In genomic region chr16:9128346-9129342, GRCh38 we compare ENCODE assay signal across 10 cellular contexts. TPM values are rescaled to one million over a fixed set of nuclear protein-coding genes. Genes with fewer than 3 reads are reported as not detected.
DNase-seq lines count a peak whose midpoint lies in the region; ATAC-seq and TF ChIP-seq lines count a peak whose summit lies in the region.
"Had no signal": no experiment of that assay in that cellular context is flagged by ENCODE, and none has a peak within 500 bp of the region (broad histone marks: within the 10 kb centered on the region; RNA-seq: fewer than 3 reads in every experiment).

No MANE protein-coding gene starts in this region.

- peaks cover 35% of the 10 kb centered on the region for H3K4me1 ChIP-seq in CD8-positive, alpha-beta T cell (ENCODE audit: insufficient read depth, low read length)
- H3K4me1 ChIP-seq in OCI-LY3 (ENCODE audit: low read length) (peaks cover 23% of the 10 kb centered on the region), neural progenitor cell (no peaks in the 10 kb centered on the region), mammary epithelial cell (ENCODE audit: insufficient read depth, low read length) (peaks cover 27% of the 10 kb centered on the region)

- peaks cover 45% of the 10 kb centered on the region for H3K4me1 Mint-ChIP-seq in CD8-positive, alpha-beta T cell (ENCODE audit: low read depth)
- peaks cover 51% of the 10 kb centered on the region for H3K4me1 Mint-ChIP-seq in central memory CD8-positive, alpha-beta T cell
- peaks cover 20% of the 10 kb centered on the region for H3K4me1 Mint-ChIP-seq in neural progenitor cell

- H3K4me3 Mint-ChIP-seq in CD8-positive, alpha-beta T cell = peak overlapping the region; percentile 54
- H3K4me3 Mint-ChIP-seq in central memory CD8-positive, alpha-beta T cell = peak overlapping the region; percentile 73
- H3K4me3 Mint-ChIP-seq in neural progenitor cell = no peak overlapping the region

- no peak overlapping the region for H3K27ac ChIP-seq in CD8-positive, alpha-beta T cell (ENCODE audit: low read depth, low read length)
- H3K27ac ChIP-seq in OCI-LY3 (ENCODE audit: low read length) (no peak overlapping the region), neural progenitor cell (no peak overlapping the region), mammary epithelial cell (ENCODE audit: insufficient read depth, low read depth, low read length) (no peak overlapping the region)
- H3K27ac ChIP-seq: pancreas had no signal

- in situ Hi-C loops in mammary epithelial cell (cut with MboI; ENCODE audit: low sequenced_read_pairs in 2 of 2) = no loop called here

- H3K4me2 ChIP-seq in OCI-LY3 (ENCODE audit: low read length) (0 out of 2 replicates have a peak overlapping the region, but pooled peaks have one; percentile 57), neural progenitor cell (no peak overlapping the region), mammary epithelial cell (ENCODE audit: insufficient read depth, low read depth, low read length) (no peak overlapping the region)

- BruUV-seq in mammary epithelial cell (replicated peaks; lab: Mats Ljungman, UMichigan) = no TSS peak

- no peak for DNase-seq in CD8-positive, alpha-beta T cell
- no peak for DNase-seq in central memory CD8-positive, alpha-beta T cell (ENCODE audit: low spot score in 2 of 2)
- DNase-seq in neural progenitor cell (ENCODE audit: low spot score) (no peak), mammary epithelial cell (no peak), NCI-H1436 (lab: John Stamatoyannopoulos, UW) (no peak), HK-2 (ENCODE audit: unreplicated experiment) (no peak), NCI-H187 treated with DMSO at 0.1 percent for 48 hours (lab: John Stamatoyannopoulos, UW) (no peak)
- DNase-seq: pancreas had no signal

- POLR2A ChIA-PET in CD8-positive, alpha-beta T cell (lab: Charles Lee) = interaction anchor here (0.6 to 1.7 kb wide), 2 partner anchors 37 to 115 kb away, joined by 3 to 8 read pairs; partner anchors contain the start of gene HAPSTR1

- peaks cover 18% of the 10 kb centered on the region; the same call in 1 of the 2 replicates for H4K20me1 ChIP-seq in OCI-LY3 (ENCODE audit: insufficient read depth, low read length)
- peaks cover 20% of the 10 kb centered on the region for H4K20me1 ChIP-seq in neural progenitor cell (ENCODE audit: low read depth)
- no peaks in the 10 kb centered on the region for H4K20me1 ChIP-seq in mammary epithelial cell (ENCODE audit: insufficient read depth, low read length)

- H3K27me3 Mint-ChIP-seq in CD8-positive, alpha-beta T cell (ENCODE audit: low read depth) = no peaks in the 10 kb centered on the region
- H3K27me3 Mint-ChIP-seq in central memory CD8-positive, alpha-beta T cell = no peaks in the 10 kb centered on the region
- H3K27me3 Mint-ChIP-seq in neural progenitor cell (ENCODE audit: insufficient read depth, low read depth) = no peaks in the 10 kb centered on the region

- peaks cover 5% of the 10 kb centered on the region; the same call in 1 of the 2 replicates for H3K79me2 ChIP-seq in OCI-LY3 (ENCODE audit: low read length)
- H3K79me2 ChIP-seq in neural progenitor cell (ENCODE audit: low read depth) = peaks cover 5% of the 10 kb centered on the region
- peaks cover 23% of the 10 kb centered on the region for H3K79me2 ChIP-seq in mammary epithelial cell (ENCODE audit: insufficient read depth, low read length)

- H3K9me3 ChIP-seq in CD8-positive, alpha-beta T cell (ENCODE audit: low read length) = no peaks in the 10 kb centered on the region
- H3K9me3 ChIP-seq in OCI-LY3 (ENCODE audit: insufficient read depth, low read length) (no peaks in the 10 kb centered on the region), neural progenitor cell (ENCODE audit: low read depth) (no peaks in the 10 kb centered on the region), mammary epithelial cell (replicated peaks; ENCODE audit: insufficient read depth, low read length) (no peaks in the 10 kb centered on the region)
- H3K9me3 ChIP-seq: adrenal gland, pancreas had no signal

- H3K27me3 ChIP-seq in CD8-positive, alpha-beta T cell (ENCODE audit: insufficient read depth, low read length) = no peaks in the 10 kb centered on the region
- H3K27me3 ChIP-seq in OCI-LY3 (ENCODE audit: low read depth, low read length) (no peaks in the 10 kb centered on the region), neural progenitor cell (no peaks in the 10 kb centered on the region), mammary epithelial cell (ENCODE audit: insufficient read depth, low read length) (no peaks in the 10 kb centered on the region)
- H3K27me3 ChIP-seq: adrenal gland, pancreas had no signal

- no peak for TF ChIP-seq CTCF in CD8-positive, alpha-beta T cell (IDR thresholded peaks at IDR 0.05)
- TF ChIP-seq CTCF in OCI-LY3 (IDR thresholded peaks at IDR 0.05; ENCODE audit: low read depth, low read length) = no peak
- TF ChIP-seq CTCF in neural progenitor cell (IDR thresholded peaks at IDR 0.05) = no peak
- no peak for TF ChIP-seq CTCF in mammary epithelial cell (conservative IDR thresholded peaks at IDR 0.05 in 1 of 2, IDR thresholded peaks at IDR 0.05 in 1 of 2; ENCODE audit: extremely low read depth in 1 of 2, insufficient read depth in 1 of 2, low read depth in 1 of 2, low read length in 2 of 2)

- H2AFZ ChIP-seq in OCI-LY3 (ENCODE audit: low read depth, low read length) = no peak overlapping the region
- no peak overlapping the region for H2AFZ ChIP-seq in neural progenitor cell (replicated peaks)
- H2AFZ ChIP-seq in mammary epithelial cell (ENCODE audit: low read depth, low read length) = no peak overlapping the region

- H3K4me3 ChIP-seq in CD8-positive, alpha-beta T cell (ENCODE audit: low read depth, low read length) = no peak overlapping the region
- H3K4me3 ChIP-seq in OCI-LY3 (ENCODE audit: low read length) = no peak overlapping the region
- no peak overlapping the region for H3K4me3 ChIP-seq in neural progenitor cell
- H3K4me3 ChIP-seq in mammary epithelial cell (replicated peaks in 1 of 3; ENCODE audit: insufficient read depth in 1 of 3, low read depth in 2 of 3, low read length in 3 of 3) = no peak overlapping the region
- H3K4me3 ChIP-seq: adrenal gland, pancreas had no signal

- H3K27ac Mint-ChIP-seq in CD8-positive, alpha-beta T cell = peak overlapping the region; percentile 94
- peak overlapping the region; percentile 92 for H3K27ac Mint-ChIP-seq in central memory CD8-positive, alpha-beta T cell (ENCODE audit: low read depth)
- peak overlapping the region; percentile 98 for H3K27ac Mint-ChIP-seq in neural progenitor cell

- CTCF ChIA-PET in CD8-positive, alpha-beta T cell (lab: Charles Lee) = interaction anchor here (0.7 to 4.4 kb wide), 2 partner anchors 10 to 192 kb away, joined by 3 to 25 read pairs; no protein-coding TSS in a partner anchor
- CTCF ChIA-PET in mammary epithelial cell (lab: Charles Lee; ENCODE audit: low non-redundant PET) = no interaction called here

- no peak overlapping the region for H3K9ac ChIP-seq in OCI-LY3 (ENCODE audit: low read length)
- no peak overlapping the region for H3K9ac ChIP-seq in neural progenitor cell
- H3K9ac ChIP-seq in mammary epithelial cell (ENCODE audit: insufficient read depth, low read length) = no peak overlapping the region

- intact Hi-C loops in CD8-positive, alpha-beta T cell (cut with DNase I, micrococcal nuclease) = loop anchor here (2.0 to 5.0 kb wide), 2 partner anchors 16 to 36 kb away; partner anchors contain the start of gene HAPSTR1 (in 1 of the 2)
- intact Hi-C loops in mammary epithelial cell (cut with micrococcal nuclease) = no loop called here

- H3K9me3 Mint-ChIP-seq in CD8-positive, alpha-beta T cell = no peaks in the 10 kb centered on the region
- H3K9me3 Mint-ChIP-seq in central memory CD8-positive, alpha-beta T cell = no peaks in the 10 kb centered on the region
- no peaks in the 10 kb centered on the region for H3K9me3 Mint-ChIP-seq in neural progenitor cell

- peaks cover 18% of the 10 kb centered on the region for H3K36me3 Mint-ChIP-seq in CD8-positive, alpha-beta T cell
- peaks cover 18% of the 10 kb centered on the region for H3K36me3 Mint-ChIP-seq in central memory CD8-positive, alpha-beta T cell (ENCODE audit: insufficient read depth)
- H3K36me3 Mint-ChIP-seq in neural progenitor cell = peaks cover 8% of the 10 kb centered on the region

- dilution Hi-C loops in mammary epithelial cell (cut with HindIII; ENCODE audit: low sequenced_read_pairs) = no loop called here

- WGBS in mammary epithelial cell (ENCODE audit: low coverage, missing lambda C conversion rate) = 50% methylated on average over 14 of the region's 14 CpGs

- no peaks in the 10 kb centered on the region for H3K36me3 ChIP-seq in CD8-positive, alpha-beta T cell (ENCODE audit: insufficient read depth, low read length)
- H3K36me3 ChIP-seq in OCI-LY3 (replicated peaks; ENCODE audit: low read depth, low read length) (peaks cover 4% of the 10 kb centered on the region), neural progenitor cell (no peaks in the 10 kb centered on the region), mammary epithelial cell (ENCODE audit: insufficient read depth, low read length) (peaks cover 3% of the 10 kb centered on the region)
- H3K36me3 ChIP-seq: pancreas had no signal

- ATAC-seq in CD8-positive, alpha-beta T cell = no peak
- ATAC-seq in central memory CD8-positive, alpha-beta T cell (replicated peaks; ENCODE audit: extremely low read depth, poor library complexity, severe bottlenecking) = no peak

- no peaks in the 10 kb centered on the region for H3F3A ChIP-seq in neural progenitor cell (ENCODE audit: low read depth)

RNA-seq across cellular contexts. Expression of gene HAPSTR1, which starts 37.2 kb away (rescaled TPM):
- total RNA-seq in CD8-positive, alpha-beta T cell = 100 to 1,000 TPM; 189 to 191 TPM
- total RNA-seq in neural progenitor cell (ENCODE audit: low replicate concordance) (64.2 and 77.3 TPM in 2 replicates), mammary epithelial cell (100 to 1,000 TPM in 1 of 2 donors, 10 to 100 TPM in 1; 92.6 to 124 TPM)
- polyA plus RNA-seq in mammary epithelial cell = 21.6 TPM
- polyA minus RNA-seq in mammary epithelial cell = 84.4 TPM
